38 cellular contexts compared by ENCODE assay signal in the genomic region with DNA sequence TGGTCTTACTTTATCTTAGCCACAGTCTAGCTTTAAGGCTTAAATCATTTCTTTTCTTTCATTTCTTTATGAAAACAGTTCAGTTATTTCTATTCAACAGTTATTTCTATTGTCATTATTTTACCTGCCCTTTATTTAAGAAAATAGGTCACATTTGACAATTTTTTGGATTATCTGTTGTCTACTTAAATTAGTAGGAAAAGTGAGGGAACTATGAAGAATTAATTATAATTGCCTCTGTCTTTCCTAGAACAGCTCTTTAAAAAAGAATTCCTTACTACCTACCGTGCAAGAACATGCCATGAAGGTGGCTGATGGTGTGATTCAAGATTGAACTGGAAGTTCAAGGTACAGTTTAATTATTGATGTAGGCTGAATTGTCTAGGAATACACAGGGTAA. TPM values are rescaled to one million over a fixed set of nuclear protein-coding genes. Genes with fewer than 3 reads are reported as not detected.
"Had no signal": no experiment of that assay in that cellular context is flagged by ENCODE, and none has a peak within 500 bp of the region (broad histone marks: within the 10 kb centered on the region; RNA-seq: fewer than 3 reads in every experiment).

Gene OR4C6, plus strand, starts transcription at position 301 of the 400 bp plus-strand sequence. CDS start 2,966 bp downstream, outside the sequence.

- H3K9me3 ChIP-seq: MG63 had no signal

- H3K36me3 ChIP-seq: MG63 had no signal

- H3K27me3 ChIP-seq: MG63 had no signal

- H3K4me3 ChIP-seq: MG63 had no signal

- DNase-seq: Karpas-422, Kasumi-1, MG63, MM.1S, MV-4-11, NCI-H1048, NCI-H1092, NCI-H1092 treated with DMSO at 0.1 percent for 48 hours, NCI-H1105, NCI-H1105 treated with DMSO at 0.1 percent for 48 hours, NCI-H1417, NCI-H1417 treated with DMSO at 0.1 percent for 48 hours, NCI-H1436, NCI-H1436 treated with DMSO at 0.1 percent for 48 hours, NCI-H146, NCI-H1694, NCI-H1694 treated with DMSO at 0.1 percent for 48 hours, NCI-H187, NCI-H187 treated with DMSO at 0.1 percent for 48 hours, NCI-H1930, NCI-H2029, NCI-H2029 treated with DMSO at 0.1 percent for 48 hours, NCI-H2081, NCI-H2081 treated with DMSO at 0.1 percent for 48 hours, NCI-H2107, NCI-H2171, NCI-H2171 treated with DMSO at 0.1 percent for 48 hours, NCI-H2227 treated with DMSO at 0.1 percent for 48 hours, NCI-H226, NCI-H345, NCI-H446, NCI-H446 treated with DMSO at 0.1 percent for 48 hours, NCI-H510A, NCI-H510A treated with DMSO at 0.1 percent for 48 hours had no signal

RNA-seq across cellular contexts. Expression of gene OR4C6, which starts in this region (rescaled TPM):
- total RNA-seq: LHCN-M2, M059J, MCF 10A, NCI-H460 had no signal
